In genomic region chr18:44796505-44797198, GRCh38 we compare ENCODE assay signal across 16 cellular contexts.
DNase-seq lines count a peak whose midpoint lies in the region; ATAC-seq, FAIRE-seq and TF ChIP-seq lines count a peak whose summit lies in the region.
"Had no signal": no experiment of that assay in that cellular context is flagged by ENCODE, and none has a peak within 500 bp of the region (broad histone marks: within the 10 kb centered on the region; RNA-seq: fewer than 3 reads in every experiment).

No MANE protein-coding gene starts in this region.

- WGBS in small intestine, 3 donors: 41 to 75% (median 54%) methylated on average over 4 of the region's 4 CpGs

- no peak for TF ChIP-seq EP300 in Ishikawa (IDR thresholded peaks at IDR 0.05; ENCODE audit: borderline replicate concordance)

- H3K36me3 ChIP-seq in small intestine (ENCODE audit: control insufficient read depth in 2 of 2, insufficient read depth in 2 of 2, low read length in 2 of 2): no peaks in the 10 kb centered on the region
- H3K36me3 ChIP-seq: thoracic aorta had no signal

- H3K4me3 ChIP-seq in small intestine (ENCODE audit: low read depth in 1 of 2, low read length in 2 of 2): no peak overlapping the region
- H3K4me3 ChIP-seq: thoracic aorta had no signal

- no peak overlapping the region for H3K27ac ChIP-seq in small intestine (ENCODE audit: low read depth in 1 of 2, low read length in 1 of 2)
- H3K27ac ChIP-seq: thoracic aorta had no signal

- H3K9me3 ChIP-seq in small intestine (ENCODE audit: control insufficient read depth, low read depth): no peaks in the 10 kb centered on the region
- H3K9me3 ChIP-seq: thoracic aorta had no signal

- intact Hi-C loops in left colon (cut with DNase I, micrococcal nuclease): no loop called here

- DNase-seq in left colon: no peak
- peak; percentile 69 for DNase-seq in small intestine
- no peak for DNase-seq in NCI-H1930 (lab: John Stamatoyannopoulos, UW)
- DNase-seq: activated CD4-positive, CD25-positive, alpha-beta regulatory T cell; activated CD8-positive, alpha-beta memory T cell treated with anti-CD3 and anti-CD28 coated beads, Interleukin-2, amount 50 U/mL, for 48 hours; CD4-positive, CD25-positive, alpha-beta regulatory T cell; effector memory CD8-positive, alpha-beta T cell; EL; foreskin fibroblast; NCI-H2029 treated with DMSO at 0.1 percent for 48 hours; T-helper 1 cell had no signal

- no peaks in the 10 kb centered on the region for H3K27me3 ChIP-seq in small intestine (ENCODE audit: control insufficient read depth in 2 of 2, insufficient read depth in 2 of 2, low read length in 2 of 2)

- no peak for FAIRE-seq in small intestine (lab: Jason Lieb, UNC)

- H3K4me1 ChIP-seq in small intestine (ENCODE audit: control insufficient read depth in 2 of 2, insufficient read depth in 1 of 2, low read depth in 1 of 2, low read length in 1 of 2): peaks cover 0 to 2% of the 10 kb centered on the region in 2 donors

- no peak for TF ChIP-seq RAD21 in Ishikawa (IDR thresholded peaks at IDR 0.05; ENCODE audit: low read depth)

- ATAC-seq in GM19452 (IDR thresholded peaks at IDR 0.05; ENCODE audit: unreplicated experiment): peak; percentile 45
- ATAC-seq in left colon: peak; percentile 84
- no peak for ATAC-seq in HG03159 (IDR thresholded peaks at IDR 0.05; ENCODE audit: unreplicated experiment)
- ATAC-seq in GM18870 (IDR thresholded peaks at IDR 0.05; ENCODE audit: unreplicated experiment): no peak
- ATAC-seq: effector memory CD8-positive, alpha-beta T cell had no signal

TF ChIP-seq in Ishikawa, 13 proteins besides CTCF, POLR2A, EP300 and RAD21:
- TF ChIP-seq CEBPB (IDR thresholded peaks at IDR 0.05) (peak; percentile 87), TEAD4 (IDR thresholded peaks at IDR 0.05) (peak; percentile 42)
- TF ChIP-seq, protein P1, sequence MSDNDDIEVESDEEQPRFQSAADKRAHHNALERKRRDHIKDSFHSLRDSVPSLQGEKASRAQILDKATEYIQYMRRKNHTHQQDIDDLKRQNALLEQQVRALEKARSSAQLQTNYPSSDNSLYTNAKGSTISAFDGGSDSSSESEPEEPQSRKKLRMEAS (IDR thresholded peaks at IDR 0.05): no peak
TF ChIP-seq in Ishikawa: peak in this region for 2.

Comparison
In these comparisons a context has a peak if more than half of its experiments do, and no peak if none do; other contexts are left out.
1. ATAC-seq: peak in GM19452 (single experiment) and left colon (single experiment); none in HG03159 (single experiment) and GM18870 (single experiment).